Comparison of ENCODE assay signal across 1 cellular context in the genomic region with DNA sequence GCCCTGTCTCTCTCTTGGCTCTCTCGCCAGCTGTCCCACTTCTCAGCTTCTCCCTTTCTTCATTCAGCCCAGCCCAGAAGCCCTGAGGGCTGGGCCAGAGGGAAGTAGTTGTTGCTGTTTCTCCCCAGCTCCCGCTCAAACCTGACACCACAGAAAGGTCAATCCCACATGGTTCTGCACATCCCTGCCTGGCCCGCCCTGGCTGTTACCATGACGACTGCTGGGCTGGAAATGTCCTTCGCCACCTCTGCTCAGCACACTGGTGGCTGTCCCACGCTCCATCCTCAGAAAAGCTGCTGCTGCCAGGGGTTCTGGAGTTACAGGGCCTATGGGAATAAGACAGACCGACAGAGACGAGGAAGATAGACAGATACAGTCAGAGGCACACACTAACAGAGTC.
A peak's percentile ranks its signal among the peaks of the same experiment; 100 is the strongest.
TF ChIP-seq lines count a peak whose summit lies in the region.

No MANE protein-coding gene starts in this region.

TF ChIP-seq in K562, 482 proteins besides CTCF, POLR2A, EP300 and RAD21:
- TF ChIP-seq HMG20B (CRISPR knock-in tag; IDR thresholded peaks at IDR 0.05) = no peak
- peak; percentile 81 for TF ChIP-seq RFX1 (IDR thresholded peaks at IDR 0.05)
